Comparison of ENCODE assay signal across 1 cellular context in the genomic region with DNA sequence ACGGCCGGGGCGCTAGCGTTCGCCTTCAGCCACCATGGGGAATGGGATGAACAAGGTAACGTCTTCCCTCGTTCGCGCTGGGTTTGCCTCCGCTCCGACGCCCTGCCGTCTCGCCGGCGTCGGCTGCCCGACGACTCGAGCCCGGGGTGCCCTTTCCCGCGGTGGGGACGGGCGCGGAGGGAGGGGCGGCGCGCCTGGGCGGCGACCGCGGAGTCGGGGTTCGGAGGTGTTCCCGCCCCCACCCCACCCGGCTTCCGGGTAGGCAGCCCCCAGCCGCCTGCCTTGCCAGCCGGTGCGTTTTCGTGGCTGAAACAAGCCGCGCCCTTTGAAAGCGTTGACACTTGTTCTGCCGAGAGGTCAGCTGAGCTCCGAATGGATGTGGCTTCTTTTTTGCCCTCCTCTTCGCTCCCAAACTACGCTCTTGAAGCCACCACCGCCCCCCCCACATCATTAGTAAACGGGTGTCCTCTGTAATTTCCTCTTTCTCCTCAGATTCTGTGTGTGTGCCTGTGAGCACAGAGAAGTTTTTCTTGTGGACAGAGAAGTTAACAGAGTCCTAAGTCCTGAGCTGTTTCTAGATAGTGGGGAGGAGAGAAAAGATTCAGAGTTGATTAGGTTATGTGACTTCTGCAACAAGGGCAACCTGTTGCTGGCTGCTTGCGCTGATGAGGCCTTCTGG.
TF ChIP-seq lines count a peak whose summit lies in the region.

No MANE protein-coding gene starts in this region.

TF ChIP-seq in K562, 482 proteins besides CTCF, POLR2A, EP300 and RAD21 (continued from another document and continues in another):
- TF ChIP-seq, protein P1, sequence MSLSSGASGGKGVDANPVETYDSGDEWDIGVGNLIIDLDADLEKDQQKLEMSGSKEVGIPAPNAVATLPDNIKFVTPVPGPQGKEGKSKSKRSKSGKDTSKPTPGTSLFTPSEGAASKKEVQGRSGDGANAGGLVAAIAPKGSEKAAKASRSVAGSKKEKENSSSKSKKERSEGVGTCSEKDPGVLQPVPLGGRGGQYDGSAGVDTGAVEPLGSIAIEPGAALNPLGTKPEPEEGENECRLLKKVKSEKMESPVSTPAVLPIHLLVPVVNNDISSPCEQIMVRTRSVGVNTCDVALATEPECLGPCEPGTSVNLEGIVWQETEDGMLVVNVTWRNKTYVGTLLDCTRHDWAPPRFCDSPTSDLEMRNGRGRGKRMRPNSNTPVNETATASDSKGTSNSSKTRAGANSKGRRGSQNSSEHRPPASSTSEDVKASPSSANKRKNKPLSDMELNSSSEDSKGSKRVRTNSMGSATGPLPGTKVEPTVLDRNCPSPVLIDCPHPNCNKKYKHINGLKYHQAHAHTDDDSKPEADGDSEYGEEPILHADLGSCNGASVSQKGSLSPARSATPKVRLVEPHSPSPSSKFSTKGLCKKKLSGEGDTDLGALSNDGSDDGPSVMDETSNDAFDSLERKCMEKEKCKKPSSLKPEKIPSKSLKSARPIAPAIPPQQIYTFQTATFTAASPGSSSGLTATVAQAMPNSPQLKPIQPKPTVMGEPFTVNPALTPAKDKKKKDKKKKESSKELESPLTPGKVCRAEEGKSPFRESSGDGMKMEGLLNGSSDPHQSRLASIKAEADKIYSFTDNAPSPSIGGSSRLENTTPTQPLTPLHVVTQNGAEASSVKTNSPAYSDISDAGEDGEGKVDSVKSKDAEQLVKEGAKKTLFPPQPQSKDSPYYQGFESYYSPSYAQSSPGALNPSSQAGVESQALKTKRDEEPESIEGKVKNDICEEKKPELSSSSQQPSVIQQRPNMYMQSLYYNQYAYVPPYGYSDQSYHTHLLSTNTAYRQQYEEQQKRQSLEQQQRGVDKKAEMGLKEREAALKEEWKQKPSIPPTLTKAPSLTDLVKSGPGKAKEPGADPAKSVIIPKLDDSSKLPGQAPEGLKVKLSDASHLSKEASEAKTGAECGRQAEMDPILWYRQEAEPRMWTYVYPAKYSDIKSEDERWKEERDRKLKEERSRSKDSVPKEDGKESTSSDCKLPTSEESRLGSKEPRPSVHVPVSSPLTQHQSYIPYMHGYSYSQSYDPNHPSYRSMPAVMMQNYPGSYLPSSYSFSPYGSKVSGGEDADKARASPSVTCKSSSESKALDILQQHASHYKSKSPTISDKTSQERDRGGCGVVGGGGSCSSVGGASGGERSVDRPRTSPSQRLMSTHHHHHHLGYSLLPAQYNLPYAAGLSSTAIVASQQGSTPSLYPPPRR (CRISPR knock-in tag; IDR thresholded peaks at IDR 0.05; ENCODE audit: borderline replicate concordance), result 0 out of 2 replicates have a peak, but pooled peaks have one; percentile 56
- TF ChIP-seq, protein P2, sequence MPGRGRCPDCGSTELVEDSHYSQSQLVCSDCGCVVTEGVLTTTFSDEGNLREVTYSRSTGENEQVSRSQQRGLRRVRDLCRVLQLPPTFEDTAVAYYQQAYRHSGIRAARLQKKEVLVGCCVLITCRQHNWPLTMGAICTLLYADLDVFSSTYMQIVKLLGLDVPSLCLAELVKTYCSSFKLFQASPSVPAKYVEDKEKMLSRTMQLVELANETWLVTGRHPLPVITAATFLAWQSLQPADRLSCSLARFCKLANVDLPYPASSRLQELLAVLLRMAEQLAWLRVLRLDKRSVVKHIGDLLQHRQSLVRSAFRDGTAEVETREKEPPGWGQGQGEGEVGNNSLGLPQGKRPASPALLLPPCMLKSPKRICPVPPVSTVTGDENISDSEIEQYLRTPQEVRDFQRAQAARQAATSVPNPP (IDR thresholded peaks at IDR 0.05; ENCODE audit: borderline replicate concordance, insufficient read depth, insufficient read length), result no peak
- TF ChIP-seq, protein P3, sequence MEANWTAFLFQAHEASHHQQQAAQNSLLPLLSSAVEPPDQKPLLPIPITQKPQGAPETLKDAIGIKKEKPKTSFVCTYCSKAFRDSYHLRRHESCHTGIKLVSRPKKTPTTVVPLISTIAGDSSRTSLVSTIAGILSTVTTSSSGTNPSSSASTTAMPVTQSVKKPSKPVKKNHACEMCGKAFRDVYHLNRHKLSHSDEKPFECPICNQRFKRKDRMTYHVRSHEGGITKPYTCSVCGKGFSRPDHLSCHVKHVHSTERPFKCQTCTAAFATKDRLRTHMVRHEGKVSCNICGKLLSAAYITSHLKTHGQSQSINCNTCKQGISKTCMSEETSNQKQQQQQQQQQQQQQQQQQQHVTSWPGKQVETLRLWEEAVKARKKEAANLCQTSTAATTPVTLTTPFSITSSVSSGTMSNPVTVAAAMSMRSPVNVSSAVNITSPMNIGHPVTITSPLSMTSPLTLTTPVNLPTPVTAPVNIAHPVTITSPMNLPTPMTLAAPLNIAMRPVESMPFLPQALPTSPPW (CRISPR knock-in tag; IDR thresholded peaks at IDR 0.05), result peak; percentile 82
- TF ChIP-seq ZNF766 (CRISPR knock-in tag; conservative IDR thresholded peaks at IDR 0.05) (no peak), BRCA1 (IDR thresholded peaks at IDR 0.05) (no peak), BRCA1 (CRISPR knock-in tag; IDR thresholded peaks at IDR 0.05) (no peak), L3MBTL2 (IDR thresholded peaks at IDR 0.05) (peak; percentile 81), OTX1 (CRISPR knock-in tag; IDR thresholded peaks at IDR 0.05) (no peak), MCM2 (IDR thresholded peaks at IDR 0.05; ENCODE audit: low read depth) (no peak), ZNF184 (CRISPR knock-in tag; IDR thresholded peaks at IDR 0.05) (no peak), MED1 (CRISPR knock-in tag; IDR thresholded peaks at IDR 0.05; ENCODE audit: borderline replicate concordance) (no peak), ZNF316 (IDR thresholded peaks at IDR 0.05) (no peak), SAP30 (IDR thresholded peaks at IDR 0.05; ENCODE audit: borderline replicate concordance, insufficient read depth, low read depth, low read length, poor library complexity, severe bottlenecking) (peak; percentile 51), ZNF551 (CRISPR knock-in tag; IDR thresholded peaks at IDR 0.05) (no peak), ATF1 (CRISPR knock-in tag; IDR thresholded peaks at IDR 0.05) (0 out of 2 replicates have a peak, but pooled peaks have one; percentile 1), ATF1 (tag; IDR thresholded peaks at IDR 0.05) (peak; percentile 46; the same call in 1 of the 2 replicates), ETV1 (tag; conservative IDR thresholded peaks at IDR 0.05; ENCODE audit: low read depth) (0 out of 2 replicates have a peak, but pooled peaks have one; percentile 21), KAT7 (CRISPR knock-in tag; IDR thresholded peaks at IDR 0.05; ENCODE audit: borderline replicate concordance) (no peak), CREM (IDR thresholded peaks at IDR 0.05; ENCODE audit: low read depth) (peak; percentile 2; the same call in 1 of the 2 replicates), U2AF1 (optimal IDR thresholded peaks at IDR 0.05; ENCODE audit: low read depth, low read length) (peak; percentile 20), TEAD1 (CRISPR knock-in tag; IDR thresholded peaks at IDR 0.05) (no peak), ZSCAN32 (CRISPR knock-in tag; IDR thresholded peaks at IDR 0.05) (no peak), TARDBP (IDR thresholded peaks at IDR 0.05) (no peak), ZNF57 (CRISPR knock-in tag; IDR thresholded peaks at IDR 0.05) (no peak), MAFF (IDR thresholded peaks at IDR 0.05; ENCODE audit: low read length) (no peak), DMBX1 (CRISPR knock-in tag; IDR thresholded peaks at IDR 0.05; ENCODE audit: borderline replicate concordance) (no peak), DIDO1 (tag; IDR thresholded peaks at IDR 0.05; ENCODE audit: low read depth) (no peak), BCOR (IDR thresholded peaks at IDR 0.05) (0 out of 2 replicates have a peak, but pooled peaks have one; percentile 8), BCL6 (CRISPR knock-in tag; IDR thresholded peaks at IDR 0.05) (no peak), BDP1 (IDR thresholded peaks at IDR 0.05; ENCODE audit: insufficient read depth, insufficient read length) (no peak), POLR2H (tag; IDR thresholded peaks at IDR 0.05; ENCODE audit: low read depth) (peak; percentile 65; the same call in 1 of the 2 replicates), ELF2 (CRISPR knock-in tag; IDR thresholded peaks at IDR 0.05) (peak; percentile 81; the same call in 1 of the 2 replicates), ZNF384 (IDR thresholded peaks at IDR 0.05; ENCODE audit: low read depth, low read length) (no peak)
- TF ChIP-seq, protein P4, sequence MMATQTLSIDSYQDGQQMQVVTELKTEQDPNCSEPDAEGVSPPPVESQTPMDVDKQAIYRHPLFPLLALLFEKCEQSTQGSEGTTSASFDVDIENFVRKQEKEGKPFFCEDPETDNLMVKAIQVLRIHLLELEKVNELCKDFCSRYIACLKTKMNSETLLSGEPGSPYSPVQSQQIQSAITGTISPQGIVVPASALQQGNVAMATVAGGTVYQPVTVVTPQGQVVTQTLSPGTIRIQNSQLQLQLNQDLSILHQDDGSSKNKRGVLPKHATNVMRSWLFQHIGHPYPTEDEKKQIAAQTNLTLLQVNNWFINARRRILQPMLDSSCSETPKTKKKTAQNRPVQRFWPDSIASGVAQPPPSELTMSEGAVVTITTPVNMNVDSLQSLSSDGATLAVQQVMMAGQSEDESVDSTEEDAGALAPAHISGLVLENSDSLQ (IDR thresholded peaks at IDR 0.05), result no peak
- TF ChIP-seq, protein P5, sequence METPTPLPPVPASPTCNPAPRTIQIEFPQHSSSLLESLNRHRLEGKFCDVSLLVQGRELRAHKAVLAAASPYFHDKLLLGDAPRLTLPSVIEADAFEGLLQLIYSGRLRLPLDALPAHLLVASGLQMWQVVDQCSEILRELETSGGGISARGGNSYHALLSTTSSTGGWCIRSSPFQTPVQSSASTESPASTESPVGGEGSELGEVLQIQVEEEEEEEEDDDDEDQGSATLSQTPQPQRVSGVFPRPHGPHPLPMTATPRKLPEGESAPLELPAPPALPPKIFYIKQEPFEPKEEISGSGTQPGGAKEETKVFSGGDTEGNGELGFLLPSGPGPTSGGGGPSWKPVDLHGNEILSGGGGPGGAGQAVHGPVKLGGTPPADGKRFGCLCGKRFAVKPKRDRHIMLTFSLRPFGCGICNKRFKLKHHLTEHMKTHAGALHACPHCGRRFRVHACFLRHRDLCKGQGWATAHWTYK (CRISPR knock-in tag; IDR thresholded peaks at IDR 0.05), result no peak; the same call in 1 of the 2 replicates
- TF ChIP-seq, protein P6, sequence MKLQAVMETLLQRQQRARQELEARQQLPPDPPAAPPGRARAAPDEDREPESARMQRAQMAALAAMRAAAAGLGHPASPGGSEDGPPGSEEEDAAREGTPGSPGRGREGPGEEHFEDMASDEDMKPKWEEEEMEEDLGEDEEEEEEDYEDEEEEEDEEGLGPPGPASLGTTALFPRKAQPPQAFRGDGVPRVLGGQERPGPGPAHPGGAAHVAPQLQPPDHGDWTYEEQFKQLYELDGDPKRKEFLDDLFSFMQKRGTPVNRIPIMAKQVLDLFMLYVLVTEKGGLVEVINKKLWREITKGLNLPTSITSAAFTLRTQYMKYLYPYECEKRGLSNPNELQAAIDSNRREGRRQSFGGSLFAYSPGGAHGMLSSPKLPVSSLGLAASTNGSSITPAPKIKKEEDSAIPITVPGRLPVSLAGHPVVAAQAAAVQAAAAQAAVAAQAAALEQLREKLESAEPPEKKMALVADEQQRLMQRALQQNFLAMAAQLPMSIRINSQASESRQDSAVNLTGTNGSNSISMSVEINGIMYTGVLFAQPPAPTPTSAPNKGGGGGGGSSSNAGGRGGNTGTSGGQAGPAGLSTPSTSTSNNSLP (IDR thresholded peaks at IDR 0.05; ENCODE audit: borderline replicate concordance, low read depth, low read length), result no peak
- TF ChIP-seq, protein P7, sequence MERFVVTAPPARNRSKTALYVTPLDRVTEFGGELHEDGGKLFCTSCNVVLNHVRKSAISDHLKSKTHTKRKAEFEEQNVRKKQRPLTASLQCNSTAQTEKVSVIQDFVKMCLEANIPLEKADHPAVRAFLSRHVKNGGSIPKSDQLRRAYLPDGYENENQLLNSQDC (CRISPR knock-in tag; IDR thresholded peaks at IDR 0.05), result no peak
- TF ChIP-seq, protein P8, sequence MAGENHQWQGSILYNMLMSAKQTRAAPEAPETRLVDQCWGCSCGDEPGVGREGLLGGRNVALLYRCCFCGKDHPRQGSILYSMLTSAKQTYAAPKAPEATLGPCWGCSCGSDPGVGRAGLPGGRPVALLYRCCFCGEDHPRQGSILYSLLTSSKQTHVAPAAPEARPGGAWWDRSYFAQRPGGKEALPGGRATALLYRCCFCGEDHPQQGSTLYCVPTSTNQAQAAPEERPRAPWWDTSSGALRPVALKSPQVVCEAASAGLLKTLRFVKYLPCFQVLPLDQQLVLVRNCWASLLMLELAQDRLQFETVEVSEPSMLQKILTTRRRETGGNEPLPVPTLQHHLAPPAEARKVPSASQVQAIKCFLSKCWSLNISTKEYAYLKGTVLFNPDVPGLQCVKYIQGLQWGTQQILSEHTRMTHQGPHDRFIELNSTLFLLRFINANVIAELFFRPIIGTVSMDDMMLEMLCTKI (IDR thresholded peaks at IDR 0.05; ENCODE audit: partially characterized antibody), result no peak
- TF ChIP-seq, protein P9, sequence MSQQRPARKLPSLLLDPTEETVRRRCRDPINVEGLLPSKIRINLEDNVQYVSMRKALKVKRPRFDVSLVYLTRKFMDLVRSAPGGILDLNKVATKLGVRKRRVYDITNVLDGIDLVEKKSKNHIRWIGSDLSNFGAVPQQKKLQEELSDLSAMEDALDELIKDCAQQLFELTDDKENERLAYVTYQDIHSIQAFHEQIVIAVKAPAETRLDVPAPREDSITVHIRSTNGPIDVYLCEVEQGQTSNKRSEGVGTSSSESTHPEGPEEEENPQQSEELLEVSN (IDR thresholded peaks at IDR 0.05; ENCODE audit: borderline replicate concordance in 1 of 2, extremely low read depth in 1 of 2, insufficient read depth in 1 of 2, insufficient read length in 1 of 2, low read depth in 1 of 2, low read length in 1 of 2, poor library complexity in 1 of 2, severe bottlenecking in 1 of 2), result peak; percentile 81 to 83
- TF ChIP-seq, protein P10, sequence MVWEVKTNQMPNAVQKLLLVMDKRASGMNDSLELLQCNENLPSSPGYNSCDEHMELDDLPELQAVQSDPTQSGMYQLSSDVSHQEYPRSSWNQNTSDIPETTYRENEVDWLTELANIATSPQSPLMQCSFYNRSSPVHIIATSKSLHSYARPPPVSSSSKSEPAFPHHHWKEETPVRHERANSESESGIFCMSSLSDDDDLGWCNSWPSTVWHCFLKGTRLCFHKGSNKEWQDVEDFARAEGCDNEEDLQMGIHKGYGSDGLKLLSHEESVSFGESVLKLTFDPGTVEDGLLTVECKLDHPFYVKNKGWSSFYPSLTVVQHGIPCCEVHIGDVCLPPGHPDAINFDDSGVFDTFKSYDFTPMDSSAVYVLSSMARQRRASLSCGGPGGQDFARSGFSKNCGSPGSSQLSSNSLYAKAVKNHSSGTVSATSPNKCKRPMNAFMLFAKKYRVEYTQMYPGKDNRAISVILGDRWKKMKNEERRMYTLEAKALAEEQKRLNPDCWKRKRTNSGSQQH (CRISPR knock-in tag; IDR thresholded peaks at IDR 0.05), result no peak
- TF ChIP-seq, protein P11, sequence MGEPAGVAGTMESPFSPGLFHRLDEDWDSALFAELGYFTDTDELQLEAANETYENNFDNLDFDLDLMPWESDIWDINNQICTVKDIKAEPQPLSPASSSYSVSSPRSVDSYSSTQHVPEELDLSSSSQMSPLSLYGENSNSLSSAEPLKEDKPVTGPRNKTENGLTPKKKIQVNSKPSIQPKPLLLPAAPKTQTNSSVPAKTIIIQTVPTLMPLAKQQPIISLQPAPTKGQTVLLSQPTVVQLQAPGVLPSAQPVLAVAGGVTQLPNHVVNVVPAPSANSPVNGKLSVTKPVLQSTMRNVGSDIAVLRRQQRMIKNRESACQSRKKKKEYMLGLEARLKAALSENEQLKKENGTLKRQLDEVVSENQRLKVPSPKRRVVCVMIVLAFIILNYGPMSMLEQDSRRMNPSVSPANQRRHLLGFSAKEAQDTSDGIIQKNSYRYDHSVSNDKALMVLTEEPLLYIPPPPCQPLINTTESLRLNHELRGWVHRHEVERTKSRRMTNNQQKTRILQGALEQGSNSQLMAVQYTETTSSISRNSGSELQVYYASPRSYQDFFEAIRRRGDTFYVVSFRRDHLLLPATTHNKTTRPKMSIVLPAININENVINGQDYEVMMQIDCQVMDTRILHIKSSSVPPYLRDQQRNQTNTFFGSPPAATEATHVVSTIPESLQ (CRISPR knock-in tag; IDR thresholded peaks at IDR 0.05), result 0 out of 2 replicates have a peak, but pooled peaks have one; percentile 64
